Comparison of ENCODE assay signal across 16 cellular contexts in the genomic region with DNA sequence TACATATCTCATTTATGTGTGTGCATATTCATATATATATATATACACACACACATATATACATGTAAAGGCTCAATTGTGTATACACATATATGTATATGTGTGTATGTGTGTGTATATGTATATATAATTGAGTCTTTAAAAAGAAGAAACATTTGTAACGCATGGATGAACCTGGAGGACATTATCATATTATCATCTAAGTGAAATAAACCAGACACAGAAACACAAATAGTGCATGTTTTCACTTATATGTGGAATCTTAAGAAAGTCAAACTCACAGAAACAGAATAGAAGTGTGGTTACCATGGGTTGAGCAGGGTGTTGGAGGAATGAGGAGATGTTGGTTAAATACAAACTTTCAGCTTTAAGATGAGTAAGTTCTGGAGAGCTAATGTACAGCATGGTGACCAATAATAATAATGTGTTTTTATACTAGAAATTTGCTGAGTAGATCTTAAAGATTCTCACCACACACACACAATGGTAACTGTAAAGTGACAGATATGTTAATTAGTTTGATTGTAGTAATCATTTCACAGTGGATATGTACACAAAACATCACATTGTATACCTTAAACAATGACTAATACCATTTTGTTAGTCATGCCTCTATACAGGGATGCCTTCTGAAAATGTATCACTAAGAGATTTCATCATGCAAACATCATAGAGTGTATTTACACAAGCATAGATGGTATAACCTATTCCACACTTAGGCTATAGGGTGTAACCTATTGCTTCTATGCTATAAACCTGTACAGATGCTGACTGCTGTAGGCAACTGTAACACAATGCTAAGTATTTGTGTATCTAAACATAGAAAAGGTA.
A peak's percentile ranks its signal among the peaks of the same experiment; 100 is the strongest.
DNase-seq lines count a peak whose midpoint lies in the region; ATAC-seq and TF ChIP-seq lines count a peak whose summit lies in the region.
"Had no signal": no experiment of that assay in that cellular context is flagged by ENCODE, and none has a peak within 500 bp of the region (broad histone marks: within the 10 kb centered on the region; RNA-seq: fewer than 3 reads in every experiment).

No MANE protein-coding gene starts in this region.

- WGBS in GM23248 (ENCODE audit: low coverage in 1 of 2, low lambda C conversion rate in 2 of 2, missing lambda C conversion rate in 2 of 2), 2 experiments: 41 to 58% methylated on average over 1 of the region's 1 CpG

- H3K9me3 ChIP-seq in GM23248 (ENCODE audit: low read depth): no peaks in the 10 kb centered on the region
- no peaks in the 10 kb centered on the region for H3K9me3 ChIP-seq in RWPE2 (ENCODE audit: severe bottlenecking)
- H3K9me3 ChIP-seq: pancreas had no signal

- H3K4me2 ChIP-seq in GM23248 (ENCODE audit: unreplicated experiment): no peak overlapping the region
- H3K4me2 ChIP-seq: smooth muscle cell had no signal

- H3K27ac ChIP-seq in GM23248 (no peak overlapping the region), RWPE2 (ENCODE audit: poor library complexity, severe bottlenecking) (no peak overlapping the region)
- H3K27ac ChIP-seq: pancreas had no signal

- H2AFZ ChIP-seq in GM23248: no peak overlapping the region

- ATAC-seq in RWPE2 (ENCODE audit: low read depth) (peak; percentile 97), GM18520 (IDR thresholded peaks at IDR 0.05; ENCODE audit: unreplicated experiment) (no peak), GM18498 (IDR thresholded peaks at IDR 0.05; ENCODE audit: unreplicated experiment) (no peak), HG03045 (IDR thresholded peaks at IDR 0.05; ENCODE audit: unreplicated experiment) (no peak)
- ATAC-seq: left lobe of liver, pancreas, T-helper 17 cell had no signal

- no peaks in the 10 kb centered on the region for H3K9me2 ChIP-seq in GM23248 (ENCODE audit: insufficient read depth)

- TF ChIP-seq CTCF in RWPE2 (IDR thresholded peaks at IDR 0.05; ENCODE audit: poor library complexity, severe bottlenecking): no peak
- TF ChIP-seq CTCF in epithelial cell of esophagus (IDR thresholded peaks at IDR 0.05; ENCODE audit: insufficient read depth, low read depth, low read length, missing control alignments): no peak

- H3K79me2 ChIP-seq in GM23248 (ENCODE audit: insufficient read depth): no peaks in the 10 kb centered on the region

- H3K27me3 ChIP-seq in GM23248 (replicated peaks; ENCODE audit: insufficient read depth) (no peaks in the 10 kb centered on the region), RWPE2 (ENCODE audit: insufficient read depth, poor library complexity, severe bottlenecking) (no peaks in the 10 kb centered on the region)
- H3K27me3 ChIP-seq: pancreas had no signal

- H3K4me3 ChIP-seq in GM23248 (no peak overlapping the region), RWPE2 (ENCODE audit: severe bottlenecking) (no peak overlapping the region), epithelial cell of esophagus (ENCODE audit: low read length) (no peak overlapping the region)
- H3K4me3 ChIP-seq: pancreas, smooth muscle cell had no signal

- DNase-seq in DMS153 (lab: John Stamatoyannopoulos, UW): peak; percentile 35
- DNase-seq in DMS153 treated with DMSO at 0.1 percent for 48 hours (lab: John Stamatoyannopoulos, UW; ENCODE audit: unreplicated experiment): no peak
- peak; percentile 29 for DNase-seq in GM23248
- no peak for DNase-seq in RWPE2 (ENCODE audit: low spot score)
- peak; percentile 86 for DNase-seq in epithelial cell of esophagus (ENCODE audit: low read depth)
- DNase-seq: activated effector memory CD4-positive, alpha-beta T cell treated with Interleukin-2 at 50 U/mL for 16 hours; CD4-positive, CD25-positive, alpha-beta regulatory T cell; KG1; OCI-M1; pancreas; T-helper 17 cell had no signal

- H4K20me1 ChIP-seq in GM23248 (ENCODE audit: insufficient read depth): no peaks in the 10 kb centered on the region

- peaks cover 4% of the 10 kb centered on the region for H3F3A ChIP-seq in GM23248 (ENCODE audit: insufficient read depth)

- H3K9ac ChIP-seq in GM23248: no peak overlapping the region

- in situ Hi-C loops in GM23248 (cut with MboI): no loop called here

- H3K36me3 ChIP-seq in GM23248 (ENCODE audit: low read depth) (peaks cover 22% of the 10 kb centered on the region), RWPE2 (ENCODE audit: low read depth) (no peaks in the 10 kb centered on the region)
- H3K36me3 ChIP-seq: pancreas had no signal

- H3K4me1 ChIP-seq in GM23248 (ENCODE audit: insufficient read depth) (no peaks in the 10 kb centered on the region), RWPE2 (ENCODE audit: insufficient read depth, poor library complexity, severe bottlenecking) (peaks cover 10% of the 10 kb centered on the region)
- H3K4me1 ChIP-seq: pancreas had no signal

Comparison
In these comparisons a context has a peak if more than half of its experiments do, and no peak if none do; other contexts are left out.
1. DNase-seq: peak in DMS153 (single experiment), GM23248 (single experiment) and epithelial cell of esophagus (single experiment); none in DMS153 treated with DMSO at 0.1 percent for 48 hours (single experiment) and RWPE2 (single experiment).